Comparison of ENCODE assay signal across 1 cellular context in the genomic region with DNA sequence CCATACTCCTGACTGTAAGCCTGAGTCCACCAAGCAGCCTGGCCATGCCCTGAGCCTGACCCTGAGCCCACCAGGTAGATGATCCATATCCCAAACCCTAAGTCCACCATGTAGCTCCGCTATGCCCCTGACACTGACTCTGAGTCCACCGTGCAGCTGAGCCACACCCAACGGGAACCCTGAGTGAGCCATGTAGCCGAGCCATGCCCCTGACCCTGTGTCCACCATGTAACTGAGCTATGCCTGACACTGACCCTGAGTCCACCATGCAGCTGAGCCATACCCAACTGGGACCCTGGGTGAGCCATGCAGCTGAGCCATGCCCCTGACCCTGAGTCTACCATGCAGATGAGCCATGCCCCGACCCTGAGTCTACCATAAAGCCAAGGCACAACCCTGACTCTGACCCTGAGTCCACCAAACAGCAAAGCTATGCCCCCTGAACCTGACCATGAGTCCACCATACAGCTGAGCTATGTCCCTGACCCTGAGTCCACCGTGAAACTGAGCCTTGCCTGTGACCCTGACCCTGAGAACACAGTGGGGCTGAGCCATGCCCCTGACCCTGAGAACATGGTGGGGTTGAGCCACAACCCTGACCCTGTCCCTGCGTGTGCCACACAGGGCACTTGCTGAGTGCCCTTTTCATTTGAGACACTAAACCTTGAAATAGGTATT.
TF ChIP-seq lines count a peak whose summit lies in the region.

No MANE protein-coding gene starts in this region.

TF ChIP-seq in IMR-90, 13 proteins besides CTCF, POLR2A, EP300 and RAD21:
- TF ChIP-seq MAFK (IDR thresholded peaks at IDR 0.05; ENCODE audit: low read depth, low read length) (no peak), CEBPB (IDR thresholded peaks at IDR 0.05; ENCODE audit: low read depth, low read length) (no peak), SMC3 (IDR thresholded peaks at IDR 0.05; ENCODE audit: low read depth, low read length) (no peak), NFE2L2 (IDR thresholded peaks at IDR 0.05; ENCODE audit: low read depth, low read length) (no peak), BHLHE40 (IDR thresholded peaks at IDR 0.05; ENCODE audit: low read depth, low read length) (no peak), RFX5 (IDR thresholded peaks at IDR 0.05; ENCODE audit: low read depth, low read length) (no peak), MAZ (IDR thresholded peaks at IDR 0.05; ENCODE audit: borderline replicate concordance, low read depth, low read length) (no peak), RCOR1 (IDR thresholded peaks at IDR 0.05; ENCODE audit: insufficient replicate concordance, low read length) (no peak), FOS (IDR thresholded peaks at IDR 0.05; ENCODE audit: low read depth, low read length) (no peak), MXI1 (IDR thresholded peaks at IDR 0.05; ENCODE audit: borderline replicate concordance, low read depth, low read length) (no peak), CHD1 (IDR thresholded peaks at IDR 0.05; ENCODE audit: low read depth, low read length) (no peak)
- TF ChIP-seq, protein P1, sequence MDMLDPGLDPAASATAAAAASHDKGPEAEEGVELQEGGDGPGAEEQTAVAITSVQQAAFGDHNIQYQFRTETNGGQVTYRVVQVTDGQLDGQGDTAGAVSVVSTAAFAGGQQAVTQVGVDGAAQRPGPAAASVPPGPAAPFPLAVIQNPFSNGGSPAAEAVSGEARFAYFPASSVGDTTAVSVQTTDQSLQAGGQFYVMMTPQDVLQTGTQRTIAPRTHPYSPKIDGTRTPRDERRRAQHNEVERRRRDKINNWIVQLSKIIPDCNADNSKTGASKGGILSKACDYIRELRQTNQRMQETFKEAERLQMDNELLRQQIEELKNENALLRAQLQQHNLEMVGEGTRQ (IDR thresholded peaks at IDR 0.05; ENCODE audit: low read depth, low read length): no peak
- TF ChIP-seq, protein P2, sequence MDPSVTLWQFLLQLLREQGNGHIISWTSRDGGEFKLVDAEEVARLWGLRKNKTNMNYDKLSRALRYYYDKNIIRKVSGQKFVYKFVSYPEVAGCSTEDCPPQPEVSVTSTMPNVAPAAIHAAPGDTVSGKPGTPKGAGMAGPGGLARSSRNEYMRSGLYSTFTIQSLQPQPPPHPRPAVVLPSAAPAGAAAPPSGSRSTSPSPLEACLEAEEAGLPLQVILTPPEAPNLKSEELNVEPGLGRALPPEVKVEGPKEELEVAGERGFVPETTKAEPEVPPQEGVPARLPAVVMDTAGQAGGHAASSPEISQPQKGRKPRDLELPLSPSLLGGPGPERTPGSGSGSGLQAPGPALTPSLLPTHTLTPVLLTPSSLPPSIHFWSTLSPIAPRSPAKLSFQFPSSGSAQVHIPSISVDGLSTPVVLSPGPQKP (IDR thresholded peaks at IDR 0.05; ENCODE audit: borderline replicate concordance, low read depth, low read length): no peak
TF ChIP-seq in IMR-90: peak in this region for 0.
